21 cellular contexts compared by ENCODE assay signal in genomic region chr6:82220167-82220566, GRCh38. TPM values are rescaled to one million over a fixed set of nuclear protein-coding genes. Genes with fewer than 3 reads are reported as not detected.
DNase-seq lines count a peak whose midpoint lies in the region; ATAC-seq, FAIRE-seq and TF ChIP-seq lines count a peak whose summit lies in the region.
"Had no signal": no experiment of that assay in that cellular context is flagged by ENCODE, and none has a peak within 500 bp of the region (broad histone marks: within the 10 kb centered on the region; RNA-seq: fewer than 3 reads in every experiment).

No MANE protein-coding gene starts in this region.

- H4K20me1 ChIP-seq in HepG2 (ENCODE audit: insufficient read depth, low read length) (peaks cover 2% of the 10 kb centered on the region; the same call in 1 of the 2 replicates), IMR-90 (ENCODE audit: insufficient read depth, low read length) (no peaks in the 10 kb centered on the region), OCI-LY7 (ENCODE audit: insufficient read depth, low read length) (no peaks in the 10 kb centered on the region)

- H2AK9ac ChIP-seq in IMR-90 (replicated peaks; ENCODE audit: low read depth, low read length, poor library complexity): no peak overlapping the region

- H3K4me3 ChIP-seq in HepG2 (replicated peaks in 1 of 3; ENCODE audit: insufficient read depth in 1 of 3, low read depth in 2 of 3, low read length in 3 of 3): no peak overlapping the region
- H3K4me3 ChIP-seq in right lobe of liver: no peak overlapping the region
- H3K4me3 ChIP-seq in IMR-90 (ENCODE audit: insufficient read depth, low read depth, low read length): no peak overlapping the region
- H3K4me3 ChIP-seq in OCI-LY7 (ENCODE audit: low read depth, low read length, poor library complexity, severe bottlenecking): no peak overlapping the region
- H3K4me3 ChIP-seq: A549; BLaER1 treated with 17β-estradiol and CSF1 and Interleukin-3, amounts not matched to agents 10 nM and 100 nM had no signal

- no peak overlapping the region for H3K27ac ChIP-seq in HepG2 (ENCODE audit: extremely low read length, insufficient read depth, low read length)
- no peak overlapping the region for H3K27ac ChIP-seq in right lobe of liver
- no peak overlapping the region for H3K27ac ChIP-seq in IMR-90 (ENCODE audit: insufficient read depth, low read length)
- H3K27ac ChIP-seq in OCI-LY7 (ENCODE audit: low read depth, low read length, poor library complexity, severe bottlenecking): no peak overlapping the region
- H3K27ac ChIP-seq: 22Rv1; A549; BLaER1 treated with 17β-estradiol and CSF1 and Interleukin-3, amounts not matched to agents 10 nM and 100 nM; C4-2B had no signal

- POLR2A ChIA-PET in HepG2 (lab: Yijun Ruan, JAX) (interaction anchor here (0.6 kb wide), 1 partner anchor 29 kb away, joined by 3 read pairs; no protein-coding TSS in a partner anchor), IMR-90 (lab: Charles Lee; ENCODE audit: unreplicated experiment) (no interaction called here), OCI-LY7 (lab: Charles Lee) (no interaction called here)

- in situ Hi-C loops in HepG2 (cut with HindIII; ENCODE audit: extremely low pct_ligation_motif_present, low pct_unique_long_range_greater_than_20kb): no loop called here
- in situ Hi-C loops in IMR-90 (cut with MboI; ENCODE audit: low sequenced_read_pairs): no loop called here

- TF ChIP-seq CTCF in HepG2 (CRISPR knock-in tag; IDR thresholded peaks at IDR 0.05) (no peak), right lobe of liver (IDR thresholded peaks at IDR 0.05) (no peak), IMR-90 (conservative IDR thresholded peaks at IDR 0.05; ENCODE audit: low read depth, low read length) (no peak), OCI-LY7 (conservative IDR thresholded peaks at IDR 0.05; ENCODE audit: low read length) (no peak)

- CTCF ChIA-PET in HepG2 (lab: Yijun Ruan, JAX; ENCODE audit: low intra/inter-chr PET ratio, low total read pairs) (no interaction called here), IMR-90 (lab: Yijun Ruan, JAX) (no interaction called here), OCI-LY7 (lab: Charles Lee; ENCODE audit: unreplicated experiment) (interaction anchor here (0.5 kb wide), 1 partner anchor 51 kb away, joined by 4 read pairs; no protein-coding TSS in a partner anchor)

- no peak for TF ChIP-seq POLR2A in HepG2 (IDR thresholded peaks at IDR 0.05; ENCODE audit: insufficient read depth in 1 of 2, low read depth in 2 of 2, low read length in 2 of 2)
- TF ChIP-seq POLR2A in right lobe of liver (IDR thresholded peaks at IDR 0.05): no peak
- no peak for TF ChIP-seq POLR2A in IMR-90 (IDR thresholded peaks at IDR 0.05; ENCODE audit: low read depth, low read length)

- H3K9me1 ChIP-seq in IMR-90 (ENCODE audit: insufficient read depth, low read length): no peaks in the 10 kb centered on the region

- no peak overlapping the region for H4K5ac ChIP-seq in IMR-90 (ENCODE audit: low read depth, low read length)

- H3K27me3 ChIP-seq in HepG2 (ENCODE audit: control insufficient read depth in 1 of 2, insufficient read depth in 2 of 2, low read length in 2 of 2) (no peaks in the 10 kb centered on the region), right lobe of liver (no peaks in the 10 kb centered on the region), IMR-90 (ENCODE audit: control insufficient read depth, insufficient read depth, low read length) (no peaks in the 10 kb centered on the region)
- H3K27me3 ChIP-seq: BLaER1 treated with 17β-estradiol and CSF1 and Interleukin-3, amounts not matched to agents 10 nM and 100 nM had no signal

- BruUV-seq in HepG2 (replicated peaks; lab: Mats Ljungman, UMichigan) (no TSS peak), IMR-90 (replicated peaks; lab: Mats Ljungman, UMichigan) (no TSS peak), OCI-LY7 (replicated peaks; lab: Mats Ljungman, UMichigan) (no TSS peak)

- H3K14ac ChIP-seq in IMR-90 (replicated peaks; ENCODE audit: low read depth, low read length): no peak overlapping the region

- no peak for TF ChIP-seq RAD21 in HepG2 (CRISPR knock-in tag; IDR thresholded peaks at IDR 0.05)
- TF ChIP-seq RAD21 in IMR-90 (IDR thresholded peaks at IDR 0.05; ENCODE audit: low read length): no peak

- peaks cover 3 to 6% of the 10 kb centered on the region in 2 experiments; a peak in 1 of 4 replicates for H3K79me1 ChIP-seq in IMR-90 (ENCODE audit: low read depth in 1 of 2, low read length in 2 of 2)

- H2BK15ac ChIP-seq in IMR-90 (ENCODE audit: low read depth, low read length): no peak overlapping the region

- H3K9ac ChIP-seq in HepG2 (ENCODE audit: insufficient read depth, low read depth, low read length) (no peak overlapping the region), IMR-90 (ENCODE audit: low read depth, low read length) (no peak overlapping the region)
- H3K9ac ChIP-seq: BLaER1 treated with 17β-estradiol and CSF1 and Interleukin-3, amounts not matched to agents 10 nM and 100 nM had no signal

- H2AK5ac ChIP-seq in IMR-90 (ENCODE audit: low read depth, low read length): no peak overlapping the region

- ATAC-seq in HepG2: no peak
- ATAC-seq in right lobe of liver: no peak
- ATAC-seq in IMR-90 (ENCODE audit: low read depth): no peak
- ATAC-seq: A549; CD8-positive, alpha-beta T cell had no signal

- H3K79me2 ChIP-seq in HepG2 (ENCODE audit: insufficient read depth, low read length) (no peaks in the 10 kb centered on the region), OCI-LY7 (ENCODE audit: insufficient read depth, low read depth, low read length) (no peaks in the 10 kb centered on the region)

- H3K23ac ChIP-seq in IMR-90 (ENCODE audit: low read depth, low read length): no peak overlapping the region

- no peak overlapping the region for H4K91ac ChIP-seq in IMR-90 (ENCODE audit: insufficient read depth, low read depth, low read length)

- H3K36me3 ChIP-seq in HepG2 (replicated peaks in 1 of 2; ENCODE audit: control insufficient read depth in 1 of 2, insufficient read depth in 2 of 2, low read length in 2 of 2) (peaks cover 8 to 76% of the 10 kb centered on the region in 2 experiments), right lobe of liver (peaks cover 0 to 87% (median 17%) of the 10 kb centered on the region in 4 donors), IMR-90 (ENCODE audit: control insufficient read depth, insufficient read depth, low read length) (peaks cover 33% of the 10 kb centered on the region), OCI-LY7 (ENCODE audit: insufficient read depth, low read length) (peaks cover 82% of the 10 kb centered on the region)

- H3K4me1 ChIP-seq in HepG2 (ENCODE audit: insufficient read depth, low read length) (no peaks in the 10 kb centered on the region), right lobe of liver (no peaks in the 10 kb centered on the region), IMR-90 (ENCODE audit: control insufficient read depth, insufficient read depth, low read length) (no peaks in the 10 kb centered on the region), OCI-LY7 (ENCODE audit: insufficient read depth, low read length, poor library complexity, severe bottlenecking) (no peaks in the 10 kb centered on the region)
- H3K4me1 ChIP-seq: A549, Caco-2 had no signal

- H2AFZ ChIP-seq in HepG2 (ENCODE audit: low read length) (no peak overlapping the region), IMR-90 (replicated peaks; ENCODE audit: low read length, poor library complexity) (no peak overlapping the region), OCI-LY7 (ENCODE audit: low read length) (no peak overlapping the region)

- no peak overlapping the region for H2BK120ac ChIP-seq in IMR-90 (ENCODE audit: low read depth, low read length)

- H3K56ac ChIP-seq in IMR-90 (ENCODE audit: extremely low read depth, insufficient read depth, low read length): no peak overlapping the region

- no peak overlapping the region for H2BK20ac ChIP-seq in IMR-90 (ENCODE audit: low read depth, low read length)

- no peak overlapping the region for H3K4ac ChIP-seq in IMR-90 (ENCODE audit: low read depth, low read length)

- dilution Hi-C loops in IMR-90 (cut with HindIII; ENCODE audit: low sequenced_read_pairs, unreplicated experiment): no loop called here

- intact Hi-C loops in HepG2 (cut with micrococcal nuclease; ENCODE audit: unreplicated experiment): no loop called here
- intact Hi-C loops in right lobe of liver (cut with DNase I): no loop called here
- intact Hi-C loops in IMR-90 (cut with micrococcal nuclease): loop anchor here (5.0 kb wide), 1 partner anchor 33 kb away; no protein-coding TSS in a partner anchor
- intact Hi-C loops in OCI-LY7 (cut with micrococcal nuclease; ENCODE audit: unreplicated experiment): loop anchor here (5.0 kb wide), 1 partner anchor 33 kb away; no protein-coding TSS in a partner anchor

- H4K8ac ChIP-seq in IMR-90 (ENCODE audit: low read depth in 2 of 2, low read length in 2 of 2): no peak overlapping the region

- TF ChIP-seq EP300 in HepG2 (IDR thresholded peaks at IDR 0.05; ENCODE audit: low read depth in 2 of 2, low read length in 2 of 2) (no peak), HepG2 (CRISPR knock-in tag; IDR thresholded peaks at IDR 0.05; ENCODE audit: borderline replicate concordance) (no peak)

- H3K4me2 ChIP-seq in HepG2 (ENCODE audit: low read depth, low read length) (no peak overlapping the region), IMR-90 (ENCODE audit: low read depth, low read length) (no peak overlapping the region), OCI-LY7 (ENCODE audit: low read length) (no peak overlapping the region)
- H3K4me2 ChIP-seq: A549; BLaER1 treated with 17β-estradiol and CSF1 and Interleukin-3, amounts not matched to agents 10 nM and 100 nM had no signal

- no peak for FAIRE-seq in HepG2 (lab: Jason Lieb, UNC)
- FAIRE-seq in islet of Langerhans (lab: Jason Lieb, UNC): peak; percentile 55
- FAIRE-seq: A549, D721Med, GM12891 had no signal

- DNase-seq in HepG2 (ENCODE audit: low spot score): no peak
- DNase-seq in right lobe of liver: no peak
- no peak for DNase-seq in IMR-90
- no peak for DNase-seq in NCI-H446 treated with DMSO at 0.1 percent for 48 hours (lab: John Stamatoyannopoulos, UW)
- no peak for DNase-seq in OCI-LY7 (ENCODE audit: low spot score)
- DNase-seq: AML-193; Caco-2; Calu3; CD4-positive, alpha-beta T cell; CD8-positive, alpha-beta T cell; DMS79; DND-41; EL; GF-D8 had no signal

- WGBS in HepG2 (ENCODE audit: low lambda C conversion rate): 98% methylated on average over 2 of the region's 2 CpGs
- 100% methylated on average over 2 of the region's 2 CpGs for WGBS in right lobe of liver (ENCODE audit: insufficient coverage, low coverage, low lambda C conversion rate, missing lambda C conversion rate)
- no CpG with 5 or more reads among the region's 2 CpGs for WGBS in IMR-90 (ENCODE audit: extremely low coverage in 2 of 2, insufficient read length in 1 of 2), 2 experiments

- H2BK5ac ChIP-seq in IMR-90 (ENCODE audit: low read depth, low read length, poor library complexity, severe bottlenecking): no peak overlapping the region

- no peaks in the 10 kb centered on the region for H3K9me3 ChIP-seq in HepG2 (ENCODE audit: low read length)
- no peaks in the 10 kb centered on the region for H3K9me3 ChIP-seq in right lobe of liver
- no peaks in the 10 kb centered on the region for H3K9me3 ChIP-seq in IMR-90 (ENCODE audit: control insufficient read depth, insufficient read depth, low read length)
- H3K9me3 ChIP-seq in OCI-LY7 (ENCODE audit: low read length): no peaks in the 10 kb centered on the region
- H3K9me3 ChIP-seq: A549; BLaER1 treated with 17β-estradiol and CSF1 and Interleukin-3, amounts not matched to agents 10 nM and 100 nM; Caco-2 had no signal

- H3K18ac ChIP-seq in IMR-90 (ENCODE audit: low read depth, low read length): no peak overlapping the region

- H3K9me2 ChIP-seq in OCI-LY7 (ENCODE audit: insufficient read depth, low read length): no peaks in the 10 kb centered on the region

RNA-seq across cellular contexts. Expression of gene IBTK, which starts 27.4 kb away (rescaled TPM):
- total RNA-seq in HepG2 (2016; rRNA removed; fragmentation: Illumina TruSeq; extraction: Trizol) (60.0 and 94.7 TPM in 2 replicates), right lobe of liver (10 to 100 TPM; 24.9 to 44.5 (median 28.9) TPM), IMR-90 (2012; rRNA removed) (45.0 and 60.5 TPM in 2 replicates), OCI-LY7 (2022) (31.0 and 33.8 TPM in 2 replicates)
- 24.2 and 28.4 TPM in 2 replicates for total RNA-seq in HepG2 (2016; cell fraction: cytosol; rRNA removed; fragmentation: Illumina TruSeq; extraction: Trizol; ENCODE audit: low read depth)
- total RNA-seq in HepG2 (2016; cell fraction: insoluble cytoplasmic fraction; rRNA removed; fragmentation: Illumina TruSeq; extraction: Trizol): 58.7 and 90.4 TPM in 2 replicates
- total RNA-seq in HepG2 (2016; cell fraction: membrane; rRNA removed; fragmentation: Illumina TruSeq; extraction: Trizol): 24.1 and 28.8 TPM in 2 replicates
- total RNA-seq in HepG2 (2016; cell fraction: nucleus; rRNA removed; fragmentation: Illumina TruSeq; extraction: Trizol): 62.4 and 63.5 TPM in 2 replicates
- polyA plus RNA-seq in HepG2 (2011; rRNA removed) (17.8 and 23.8 TPM in 2 replicates), IMR-90 (2012; rRNA removed) (6.8 and 9.7 TPM in 2 replicates)
- polyA plus RNA-seq in HepG2 (2011; cell fraction: cytosol; rRNA removed): 8.1 and 13.4 TPM in 2 replicates
- 10.4 and 13.5 TPM in 2 replicates for polyA plus RNA-seq in HepG2 (2011; cell fraction: nucleus; rRNA removed)
- polyA plus RNA-seq in HepG2 (2012): 22.7 and 25.3 TPM in 2 replicates
- polyA plus RNA-seq in HepG2 (2016; cell fraction: cytosol; fragmentation: Illumina TruSeq; extraction: Trizol; ENCODE audit: low read depth): 2.3 and 2.6 TPM in 2 replicates
- polyA plus RNA-seq in HepG2 (2016; cell fraction: insoluble cytoplasmic fraction; fragmentation: Illumina TruSeq; extraction: Trizol; ENCODE audit: low read depth): 46.7 and 54.0 TPM in 2 replicates
- 7.3 and 8.6 TPM in 2 replicates for polyA plus RNA-seq in HepG2 (2016; cell fraction: membrane; fragmentation: Illumina TruSeq; extraction: Trizol; ENCODE audit: low read depth)
- 45.7 and 47.5 TPM in 2 replicates for polyA plus RNA-seq in HepG2 (2016; cell fraction: nucleus; fragmentation: Illumina TruSeq; extraction: Trizol; ENCODE audit: insufficient read depth, low read depth)
- polyA minus RNA-seq in HepG2 (2011; rRNA and poly(A)+ RNA removed; ENCODE audit: low replicate concordance): 35.3 and 36.2 TPM in 2 replicates
- 36.4 and 42.9 TPM in 2 replicates for polyA minus RNA-seq in HepG2 (2011; cell fraction: cytosol; rRNA and poly(A)+ RNA removed)
- 123 TPM in 2 replicates for polyA minus RNA-seq in HepG2 (2011; cell fraction: nucleus; rRNA and poly(A)+ RNA removed)
- polyA plus RNA-seq in IMR-90 (2012; cell fraction: cytosol; rRNA removed): 1.1 and 1.4 TPM in 2 replicates
- polyA plus RNA-seq in IMR-90 (2012; cell fraction: nucleus; rRNA removed; ENCODE audit: low replicate concordance): 1.3 and 9.5 TPM in 2 replicates
- total RNA-seq in OCI-LY7 (2014; rRNA removed; shearing (Covaris generic)): 16.6 and 18.6 TPM in 2 replicates

Comparison
In these comparisons a context has a peak if more than half of its experiments do, and no peak if none do; other contexts are left out.
1. intact Hi-C loops: an anchor here in IMR-90 (5.0 kb wide) and OCI-LY7 (5.0 kb wide); none called in HepG2 and right lobe of liver.